In genomic region chr10:121351533-121351932, GRCh38 we compare ENCODE assay signal across 28 cellular contexts.
DNase-seq lines count a peak whose midpoint lies in the region; FAIRE-seq and TF ChIP-seq lines count a peak whose summit lies in the region.
"Had no signal": no experiment of that assay in that cellular context is flagged by ENCODE, and none has a peak within 500 bp of the region (broad histone marks: within the 10 kb centered on the region; RNA-seq: fewer than 3 reads in every experiment).

No MANE protein-coding gene starts in this region.

- H3K23ac ChIP-seq in H9 (ENCODE audit: insufficient read length, low read depth, low read length) (no peak overlapping the region), H1 (ENCODE audit: insufficient read length) (no peak overlapping the region)

- H4K20me1 ChIP-seq in H9 (ENCODE audit: control insufficient read depth, insufficient read depth, insufficient read length) (no peaks in the 10 kb centered on the region), H1 (replicated peaks in 1 of 2; ENCODE audit: control insufficient read depth in 1 of 2, insufficient read depth in 2 of 2, low read length in 2 of 2) (no peaks in the 10 kb centered on the region), hepatocyte (ENCODE audit: insufficient read depth, poor library complexity, severe bottlenecking) (no peaks in the 10 kb centered on the region)
- H4K20me1 ChIP-seq: BLaER1 treated with 17β-estradiol and CSF1 and Interleukin-3, amounts not matched to agents 10 nM and 100 nM had no signal

- no peak overlapping the region for H2BK5ac ChIP-seq in H9 (ENCODE audit: insufficient read length, low read length)
- no peak overlapping the region for H2BK5ac ChIP-seq in H1 (ENCODE audit: low read depth, low read length)

- H4K8ac ChIP-seq in H9 (replicated peaks; ENCODE audit: insufficient read length, low read depth, low read length), result no peak overlapping the region
- no peak overlapping the region for H4K8ac ChIP-seq in H1 (ENCODE audit: extremely low read depth, insufficient read depth, low read length)

- H2AK5ac ChIP-seq in H9 (ENCODE audit: insufficient read length, low read length), result no peak overlapping the region
- no peak overlapping the region for H2AK5ac ChIP-seq in H1 (ENCODE audit: low read depth, low read length)

- H3K23me2 ChIP-seq in H9 (ENCODE audit: insufficient read length, low read depth, low read length, poor library complexity, severe bottlenecking), result no peaks in the 10 kb centered on the region
- H3K23me2 ChIP-seq in H1 (ENCODE audit: low read depth, low read length), result no peaks in the 10 kb centered on the region

- no peak overlapping the region for H2BK20ac ChIP-seq in H9 (ENCODE audit: low read depth, low read length, poor library complexity, severe bottlenecking)
- H2BK20ac ChIP-seq in H1 (ENCODE audit: low read length), result no peak overlapping the region

- no peak for DNase-seq in H9
- no peak for DNase-seq in H1 (ENCODE audit: low read depth in 1 of 2, low spot score in 2 of 2)
- no peak for DNase-seq in hepatocyte (ENCODE audit: low spot score)
- DNase-seq in progenitor cell of endocrine pancreas (ENCODE audit: low spot score, unreplicated experiment), result no peak
- DNase-seq in NCI-H2081 (lab: John Stamatoyannopoulos, UW), result no peak
- DNase-seq in Kasumi-1 (lab: John Stamatoyannopoulos, UW), result no peak
- no peak for DNase-seq in NCI-H345 (lab: John Stamatoyannopoulos, UW)
- DNase-seq in DMS114 treated with DMSO at 0.1 percent for 48 hours (lab: John Stamatoyannopoulos, UW; ENCODE audit: unreplicated experiment), result no peak
- DNase-seq: AML-193; Caco-2; Calu3; CD4-positive, alpha-beta T cell; CD8-positive, alpha-beta T cell; DMS153; DMS53; DMS79; DND-41; EL; GDM1 had no signal

- H3K79me1 ChIP-seq in H9 (ENCODE audit: insufficient read depth, low read depth, low read length, poor library complexity, severe bottlenecking) (no peaks in the 10 kb centered on the region), H1 (ENCODE audit: low read depth, low read length) (no peaks in the 10 kb centered on the region)

- CTCF ChIA-PET in H1 (lab: Charles Lee; ENCODE audit: partially characterized antibody), result interaction anchor here (1.2 kb wide), 1 partner anchor 61 kb away, joined by 3 read pairs; no protein-coding TSS in a partner anchor

- H3K56ac ChIP-seq in H9 (ENCODE audit: insufficient read length, low read depth, low read length) (no peak overlapping the region), H1 (replicated peaks; ENCODE audit: insufficient read length, low read depth, low read length) (no peak overlapping the region)

- no peaks in the 10 kb centered on the region for H3K4me1 ChIP-seq in H9 (ENCODE audit: insufficient read depth, low read length)
- no peaks in the 10 kb centered on the region for H3K4me1 ChIP-seq in H1 (replicated peaks in 1 of 4; ENCODE audit: control insufficient read depth in 3 of 4, insufficient read depth in 4 of 4, low read length in 3 of 4)
- peaks cover 16% of the 10 kb centered on the region for H3K4me1 ChIP-seq in hepatocyte (ENCODE audit: insufficient read depth)
- H3K4me1 ChIP-seq: A549; BLaER1 treated with 17β-estradiol and CSF1 and Interleukin-3, amounts not matched to agents 10 nM and 100 nM; Caco-2 had no signal

- H3K4me3 Mint-ChIP-seq in H9 (no peak overlapping the region), progenitor cell of endocrine pancreas (ENCODE audit: low read depth) (no peak overlapping the region)
- H3K4me3 Mint-ChIP-seq: B cell; CD4-positive, alpha-beta T cell; CD8-positive, alpha-beta T cell had no signal

- peak; percentile 28; the same call in 1 of the 3 replicates for TF ChIP-seq CTCF in H9 (conservative IDR thresholded peaks at IDR 0.05)
- TF ChIP-seq CTCF in H1 (IDR thresholded peaks at IDR 0.05; ENCODE audit: control extremely low read depth in 1 of 3, insufficient read depth in 1 of 3, low read depth in 1 of 3, low read length in 3 of 3), result no peak
- TF ChIP-seq CTCF in hepatocyte (IDR thresholded peaks at IDR 0.05; ENCODE audit: poor library complexity), result no peak
- peak; percentile 8 for TF ChIP-seq CTCF in progenitor cell of endocrine pancreas (IDR thresholded peaks at IDR 0.05; ENCODE audit: unreplicated experiment)

- H3K36me3 ChIP-seq in H1 (ENCODE audit: control insufficient read depth in 2 of 4, insufficient read depth in 4 of 4, low read length in 3 of 4) (no peaks in the 10 kb centered on the region; a peak in 1 of 8 replicates), hepatocyte (replicated peaks; ENCODE audit: insufficient read depth, low read depth) (no peaks in the 10 kb centered on the region)
- H3K36me3 ChIP-seq: BLaER1 treated with 17β-estradiol and CSF1 and Interleukin-3, amounts not matched to agents 10 nM and 100 nM had no signal

- FAIRE-seq in H1 (lab: Jason Lieb, UNC), result no peak
- FAIRE-seq: A549, D721Med, GM12878, GM12892, GM18507 had no signal

- H3K36me3 Mint-ChIP-seq in H9 (ENCODE audit: insufficient read depth in 1 of 3, low read depth in 3 of 3) (peaks cover 0 to 7% (median 7%) of the 10 kb centered on the region in 3 experiments; a peak in 5 of 7 replicates), progenitor cell of endocrine pancreas (ENCODE audit: insufficient read depth) (no peaks in the 10 kb centered on the region)
- H3K36me3 Mint-ChIP-seq: CD8-positive, alpha-beta T cell had no signal

- no peak for TF ChIP-seq EP300 in H1 (IDR thresholded peaks at IDR 0.05; ENCODE audit: borderline replicate concordance in 1 of 2, low read depth in 2 of 2, low read length in 2 of 2)

- no peak; a peak in 1 of 4 replicates for TF ChIP-seq RAD21 in H1 (IDR thresholded peaks at IDR 0.05 in 1 of 2, conservative IDR thresholded peaks at IDR 0.05 in 1 of 2; ENCODE audit: low read depth in 2 of 2, low read length in 2 of 2)

- H3K9me2 ChIP-seq in hepatocyte (replicated peaks; ENCODE audit: insufficient read depth), result no peaks in the 10 kb centered on the region

- no peaks in the 10 kb centered on the region for H3K27me3 ChIP-seq in H9 (ENCODE audit: insufficient read depth, low read length)
- no peaks in the 10 kb centered on the region for H3K27me3 ChIP-seq in H1 (replicated peaks in 1 of 4; ENCODE audit: control insufficient read depth in 3 of 4, extremely low read depth in 1 of 4, insufficient read depth in 3 of 4, low read length in 3 of 4)
- H3K27me3 ChIP-seq in hepatocyte, result no peaks in the 10 kb centered on the region
- H3K27me3 ChIP-seq: BLaER1 treated with 17β-estradiol and CSF1 and Interleukin-3, amounts not matched to agents 10 nM and 100 nM had no signal

- no peak overlapping the region for H3K27ac Mint-ChIP-seq in H9
- no peak overlapping the region for H3K27ac Mint-ChIP-seq in progenitor cell of endocrine pancreas
- H3K27ac Mint-ChIP-seq: B cell; CD4-positive, alpha-beta T cell; CD8-positive, alpha-beta T cell had no signal

- H3K9me3 Mint-ChIP-seq in H9 (peaks cover 0 to 5% of the 10 kb centered on the region in 2 experiments; a peak in 3 of 5 replicates), progenitor cell of endocrine pancreas (ENCODE audit: low read depth) (no peaks in the 10 kb centered on the region)

- no peak overlapping the region for H2AFZ ChIP-seq in H9 (ENCODE audit: low read length)
- H2AFZ ChIP-seq in H1 (ENCODE audit: low read length), result no peak overlapping the region
- no peak overlapping the region for H2AFZ ChIP-seq in hepatocyte

- H3K14ac ChIP-seq in H9 (ENCODE audit: insufficient read depth, low read length) (no peak overlapping the region), H1 (ENCODE audit: insufficient read length) (no peak overlapping the region)

- H3K4ac ChIP-seq in H9 (ENCODE audit: low read depth, low read length) (no peak overlapping the region), H1 (replicated peaks; ENCODE audit: insufficient read length, low read depth, low read length) (no peak overlapping the region)

- H3K4me1 Mint-ChIP-seq in H9 (no peaks in the 10 kb centered on the region; a peak in 1 of 4 replicates), progenitor cell of endocrine pancreas (ENCODE audit: low read depth) (peaks cover 10% of the 10 kb centered on the region)
- H3K4me1 Mint-ChIP-seq: B cell had no signal

- H3K9me3 ChIP-seq in H9 (ENCODE audit: control insufficient read depth, low read depth, low read length), result no peaks in the 10 kb centered on the region
- H3K9me3 ChIP-seq in H1 (ENCODE audit: insufficient read depth in 2 of 2, low read depth in 1 of 2, low read length in 1 of 2), result peaks cover 0 to 2% of the 10 kb centered on the region in 2 experiments; a peak in 1 of 4 replicates
- H3K9me3 ChIP-seq in hepatocyte (ENCODE audit: low read depth), result no peaks in the 10 kb centered on the region
- H3K9me3 ChIP-seq: A549, Caco-2 had no signal

- H3K4me2 ChIP-seq in H9 (ENCODE audit: insufficient read depth, insufficient read length, low read length) (no peak overlapping the region), H1 (ENCODE audit: insufficient read depth in 1 of 2, low read depth in 2 of 2, low read length in 2 of 2) (no peak overlapping the region), hepatocyte (no peak overlapping the region)
- H3K4me2 ChIP-seq: A549; BLaER1 treated with 17β-estradiol and CSF1 and Interleukin-3, amounts not matched to agents 10 nM and 100 nM had no signal

- H3K27ac ChIP-seq in H9 (ENCODE audit: insufficient read length, low read depth, low read length) (no peak overlapping the region), H1 (ENCODE audit: low read depth, low read length) (no peak overlapping the region), hepatocyte (peak overlapping the region; percentile 76)
- H3K27ac ChIP-seq: 22Rv1; A549; BLaER1 treated with 17β-estradiol and CSF1 and Interleukin-3, amounts not matched to agents 10 nM and 100 nM; C4-2B had no signal

- H4K91ac ChIP-seq in H9 (ENCODE audit: insufficient read length, low read depth, low read length) (no peak overlapping the region), H1 (replicated peaks; ENCODE audit: insufficient read length, low read length) (no peak overlapping the region)

- H2BK15ac ChIP-seq in H9 (ENCODE audit: low read depth, low read length), result no peak overlapping the region
- H2BK15ac ChIP-seq in H1 (ENCODE audit: low read length), result no peak overlapping the region

- peak overlapping the region; percentile 23 for H3T11ph ChIP-seq in H9 (ENCODE audit: low read length)

- no peak for TF ChIP-seq POLR2A in H1 (IDR thresholded peaks at IDR 0.05; ENCODE audit: control extremely low read depth in 1 of 2, low read depth in 2 of 2, low read length in 2 of 2)

- POLR2A ChIA-PET in H1 (lab: Charles Lee; ENCODE audit: partially characterized antibody), result interaction anchor here (1.0 kb wide), 1 partner anchor 12 kb away, joined by 4 read pairs; no protein-coding TSS in a partner anchor

- WGBS in H9 (ENCODE audit: extremely low coverage, insufficient read length, low lambda C conversion rate), result no CpG with 5 or more reads among the region's 5 CpGs
- 94% methylated on average over 5 of the region's 5 CpGs; no CpG with 5 or more reads in 1 of the 2 experiments for WGBS in H1 (ENCODE audit: extremely low coverage in 1 of 2, insufficient coverage in 1 of 2, insufficient read length in 1 of 2, insufficient replicate concordance in 2 of 2, low coverage in 1 of 2, low lambda C conversion rate in 2 of 2, missing lambda C conversion rate in 1 of 2), 2 experiments
- 87% methylated on average over 5 of the region's 5 CpGs for WGBS in hepatocyte (ENCODE audit: low lambda C conversion rate, missing lambda C conversion rate)

- H3K27me3 Mint-ChIP-seq in H9 (ENCODE audit: low read depth) (no peaks in the 10 kb centered on the region), progenitor cell of endocrine pancreas (no peaks in the 10 kb centered on the region)
- H3K27me3 Mint-ChIP-seq: B cell; CD4-positive, alpha-beta T cell had no signal

- H3K18ac ChIP-seq in H9 (ENCODE audit: insufficient read length, low read depth, low read length) (no peak overlapping the region), H1 (ENCODE audit: extremely low read depth, low read length) (no peak overlapping the region)

- H2BK120ac ChIP-seq in H9 (ENCODE audit: low read depth, low read length, poor library complexity, severe bottlenecking), result no peak overlapping the region
- H2BK120ac ChIP-seq in H1 (replicated peaks; ENCODE audit: low read depth, low read length), result no peak overlapping the region

- no peak overlapping the region for H3K4me3 ChIP-seq in H1 (ENCODE audit: extremely low read depth in 1 of 4, insufficient read depth in 2 of 4, low read depth in 3 of 4, low read length in 4 of 4)
- H3K4me3 ChIP-seq in hepatocyte, result no peak overlapping the region
- H3K4me3 ChIP-seq: A549; BLaER1 treated with 17β-estradiol and CSF1 and Interleukin-3, amounts not matched to agents 10 nM and 100 nM; GM12878 had no signal

- H2BK12ac ChIP-seq in H9 (ENCODE audit: insufficient read length, low read depth, low read length) (no peak overlapping the region), H1 (ENCODE audit: low read depth, low read length) (no peak overlapping the region)

- no peak overlapping the region for H3K9ac ChIP-seq in H9 (ENCODE audit: extremely low read depth, insufficient read length, low read length)
- no peak overlapping the region for H3K9ac ChIP-seq in H1 (replicated peaks in 1 of 4; ENCODE audit: extremely low read depth in 1 of 4, low read depth in 3 of 4, low read length in 3 of 4)
- H3K9ac ChIP-seq: BLaER1 treated with 17β-estradiol and CSF1 and Interleukin-3, amounts not matched to agents 10 nM and 100 nM had no signal

- no peaks in the 10 kb centered on the region for H3K79me2 ChIP-seq in H9 (ENCODE audit: insufficient read depth, low read length)
- H3K79me2 ChIP-seq in H1 (ENCODE audit: control insufficient read depth in 1 of 2, insufficient read depth in 2 of 2, low read length in 2 of 2), result no peaks in the 10 kb centered on the region
- H3K79me2 ChIP-seq in hepatocyte, result no peaks in the 10 kb centered on the region

- H4K5ac ChIP-seq in H9 (ENCODE audit: insufficient read length, low read depth, low read length) (no peak overlapping the region), H1 (ENCODE audit: insufficient read length, low read depth, low read length) (no peak overlapping the region)

Comparison
In these comparisons a context has a peak if more than half of its experiments do, and no peak if none do; other contexts are left out.
1. CTCF ChIP-seq: peak in H9 (single experiment) and progenitor cell of endocrine pancreas (single experiment); none in H1 (0 of 3) and hepatocyte (single experiment).